18 cellular contexts compared by ENCODE assay signal in genomic region chr7:156703209-156703608, GRCh38.
DNase-seq lines count a peak whose midpoint lies in the region; TF ChIP-seq lines count a peak whose summit lies in the region.
"Had no signal": no experiment of that assay in that cellular context is flagged by ENCODE, and none has a peak within 500 bp of the region (broad histone marks: within the 10 kb centered on the region; RNA-seq: fewer than 3 reads in every experiment).

No MANE protein-coding gene starts in this region.

- H3K4me1 ChIP-seq in H9 (ENCODE audit: insufficient read depth, low read length): no peaks in the 10 kb centered on the region
- H3K4me1 ChIP-seq in hepatocyte (ENCODE audit: insufficient read depth): no peaks in the 10 kb centered on the region
- H3K4me1 ChIP-seq: SJSA1 had no signal

- H2AK5ac ChIP-seq in H9 (ENCODE audit: insufficient read length, low read length): no peak overlapping the region

- POLR2A ChIA-PET in MCF 10A (lab: Yijun Ruan, JAX): no interaction called here

- DNase-seq in H9: no peak
- DNase-seq in cerebellum (ENCODE audit: low spot score): peak; percentile 8
- DNase-seq in globus pallidus (ENCODE audit: low spot score): peak; percentile 1
- peak; percentile 11 for DNase-seq in myocyte (ENCODE audit: low read depth)
- DNase-seq in epidermal melanocyte (ENCODE audit: insufficient read length, low spot score): no peak
- no peak for DNase-seq in activated effector memory CD4-positive, alpha-beta T cell treated with anti-CD3 and anti-CD28 coated beads, Interleukin-2, amount 50 U/mL, for 16 hours
- DNase-seq in MCF 10A (ENCODE audit: unreplicated experiment): no peak
- DNase-seq in hepatocyte (ENCODE audit: low spot score): no peak
- DNase-seq: CD8-positive, alpha-beta memory T cell; DMS53; EL; KG1; NCI-H1436; NCI-H1930; NCI-H345; NCI-H524 treated with DMSO at 0.1 percent for 48 hours; PC-9 had no signal

- TF ChIP-seq CTCF in H9 (conservative IDR thresholded peaks at IDR 0.05) (no peak), MCF 10A (IDR thresholded peaks at IDR 0.05; ENCODE audit: unreplicated experiment) (no peak), hepatocyte (IDR thresholded peaks at IDR 0.05; ENCODE audit: poor library complexity) (no peak)

- H4K91ac ChIP-seq in H9 (ENCODE audit: insufficient read length, low read depth, low read length): no peak overlapping the region

- H3K18ac ChIP-seq in H9 (ENCODE audit: insufficient read length, low read depth, low read length): no peak overlapping the region

- no peak overlapping the region for H2BK120ac ChIP-seq in H9 (ENCODE audit: low read depth, low read length, poor library complexity, severe bottlenecking)

- H3K4ac ChIP-seq in H9 (ENCODE audit: low read depth, low read length): no peak overlapping the region

- H2BK20ac ChIP-seq in H9 (ENCODE audit: low read depth, low read length, poor library complexity, severe bottlenecking): no peak overlapping the region

- H3T11ph ChIP-seq in H9 (ENCODE audit: low read length): no peak overlapping the region

- peaks cover 30 to 33% (median 33%) of the 10 kb centered on the region in 3 experiments for H3K36me3 Mint-ChIP-seq in H9 (ENCODE audit: insufficient read depth in 1 of 3, low read depth in 3 of 3)
- peaks cover 25% of the 10 kb centered on the region for H3K36me3 Mint-ChIP-seq in MCF 10A (ENCODE audit: insufficient read depth, unreplicated experiment)

- intact Hi-C loops in MCF 10A (cut with micrococcal nuclease): no loop called here

- H3K4me1 Mint-ChIP-seq in H9: no peaks in the 10 kb centered on the region
- peaks cover 13% of the 10 kb centered on the region for H3K4me1 Mint-ChIP-seq in MCF 10A (ENCODE audit: insufficient read depth, unreplicated experiment)

- no peak overlapping the region for H2BK15ac ChIP-seq in H9 (ENCODE audit: low read depth, low read length)

- H3K27me3 Mint-ChIP-seq in H9 (ENCODE audit: low read depth) (no peaks in the 10 kb centered on the region; the same call in 1 of the 2 replicates), MCF 10A (ENCODE audit: insufficient read depth, unreplicated experiment) (no peaks in the 10 kb centered on the region)
- H3K27me3 Mint-ChIP-seq: CD8-positive, alpha-beta memory T cell had no signal

- H3K27me3 ChIP-seq in H9 (ENCODE audit: insufficient read depth, low read length) (no peaks in the 10 kb centered on the region), hepatocyte (no peaks in the 10 kb centered on the region)
- H3K27me3 ChIP-seq: SJSA1 had no signal

- H3K79me1 ChIP-seq in H9 (ENCODE audit: insufficient read depth, low read depth, low read length, poor library complexity, severe bottlenecking): no peaks in the 10 kb centered on the region

- no CpG with 5 or more reads among the region's 4 CpGs for WGBS in H9 (ENCODE audit: extremely low coverage, insufficient read length, low lambda C conversion rate)
- 93% methylated on average over 4 of the region's 4 CpGs for WGBS in hepatocyte (ENCODE audit: low lambda C conversion rate, missing lambda C conversion rate)

- H2BK5ac ChIP-seq in H9 (ENCODE audit: insufficient read length, low read length): no peak overlapping the region

- H4K5ac ChIP-seq in H9 (ENCODE audit: insufficient read length, low read depth, low read length): no peak overlapping the region

- no peaks in the 10 kb centered on the region for H3K36me3 ChIP-seq in hepatocyte (replicated peaks; ENCODE audit: insufficient read depth, low read depth)
- H3K36me3 ChIP-seq: SJSA1 had no signal

- H3K9me3 Mint-ChIP-seq in H9: peaks cover 15 to 30% of the 10 kb centered on the region in 2 experiments
- no peaks in the 10 kb centered on the region for H3K9me3 Mint-ChIP-seq in MCF 10A (ENCODE audit: unreplicated experiment)

- H2BK12ac ChIP-seq in H9 (ENCODE audit: insufficient read length, low read depth, low read length): no peak overlapping the region

- H3K23ac ChIP-seq in H9 (ENCODE audit: insufficient read length, low read depth, low read length): no peak overlapping the region

- H3K27ac ChIP-seq in H9 (ENCODE audit: insufficient read length, low read depth, low read length) (no peak overlapping the region), hepatocyte (no peak overlapping the region)
- H3K27ac ChIP-seq: PC-9, SJSA1 had no signal

- H3K14ac ChIP-seq in H9 (ENCODE audit: insufficient read depth, low read length): no peak overlapping the region

- no peak overlapping the region for H3K56ac ChIP-seq in H9 (ENCODE audit: insufficient read length, low read depth, low read length)

- H3K27ac Mint-ChIP-seq in H9: peak overlapping the region in 2 of 3 experiments; percentile 24 to 29; a peak in 1 of 7 replicates
- no peak overlapping the region for H3K27ac Mint-ChIP-seq in MCF 10A (ENCODE audit: low read depth, unreplicated experiment)

- H3K9me2 ChIP-seq in hepatocyte (replicated peaks; ENCODE audit: insufficient read depth): peaks cover 3% of the 10 kb centered on the region

- no peak overlapping the region for H3K9ac ChIP-seq in H9 (ENCODE audit: extremely low read depth, insufficient read length, low read length)

- H2AFZ ChIP-seq in H9 (ENCODE audit: low read length): no peak overlapping the region
- H2AFZ ChIP-seq in hepatocyte: no peak overlapping the region
- H2AFZ ChIP-seq: PC-9 had no signal

- H3K4me2 ChIP-seq in H9 (ENCODE audit: insufficient read depth, insufficient read length, low read length) (no peak overlapping the region), hepatocyte (no peak overlapping the region)
- H3K4me2 ChIP-seq: PC-9 had no signal

- H3K23me2 ChIP-seq in H9 (ENCODE audit: insufficient read length, low read depth, low read length, poor library complexity, severe bottlenecking): no peaks in the 10 kb centered on the region

- H3K9me3 ChIP-seq in H9 (ENCODE audit: control insufficient read depth, low read depth, low read length) (peaks cover 4% of the 10 kb centered on the region), hepatocyte (ENCODE audit: low read depth) (no peaks in the 10 kb centered on the region)
- H3K9me3 ChIP-seq: SJSA1 had no signal

- H3K4me3 Mint-ChIP-seq in H9 (no peak overlapping the region), MCF 10A (ENCODE audit: unreplicated experiment) (no peak overlapping the region)

- no TSS peak for BruUV-seq in MCF 10A (replicated peaks; lab: Mats Ljungman, UMichigan)

- no peak overlapping the region for H3K4me3 ChIP-seq in hepatocyte
- H3K4me3 ChIP-seq: PC-9, SJSA1 had no signal

- no peaks in the 10 kb centered on the region for H3K79me2 ChIP-seq in H9 (ENCODE audit: insufficient read depth, low read length)
- no peaks in the 10 kb centered on the region for H3K79me2 ChIP-seq in hepatocyte

- no peaks in the 10 kb centered on the region for H4K20me1 ChIP-seq in H9 (ENCODE audit: control insufficient read depth, insufficient read depth, insufficient read length)
- no peaks in the 10 kb centered on the region for H4K20me1 ChIP-seq in hepatocyte (ENCODE audit: insufficient read depth, poor library complexity, severe bottlenecking)

- CTCF ChIA-PET in MCF 10A (lab: Yijun Ruan, JAX): no interaction called here

- H4K8ac ChIP-seq in H9 (replicated peaks; ENCODE audit: insufficient read length, low read depth, low read length): no peak overlapping the region

Comparison
In these comparisons a context has a peak if more than half of its experiments do, and no peak if none do; other contexts are left out.
1. DNase-seq: peak in cerebellum (single experiment), globus pallidus (single experiment) and myocyte (single experiment); none in H9 (single experiment), epidermal melanocyte (single experiment), activated effector memory CD4-positive, alpha-beta T cell treated with anti-CD3 and anti-CD28 coated beads, Interleukin-2, amount 50 U/mL, for 16 hours (single experiment), MCF 10A (single experiment) and hepatocyte (single experiment).